1 cellular context compared by ENCODE assay signal in genomic region chr5:81579525-81579924, GRCh38.
TF ChIP-seq lines count a peak whose summit lies in the region.

No MANE protein-coding gene starts in this region.

TF ChIP-seq in SK-N-SH treated with all-trans-retinoic acid at 6 μM for 48 hours, 23 proteins besides CTCF, POLR2A, EP300 and RAD21 (continued from another document):
- TF ChIP-seq PPARA (CRISPR knock-in tag; IDR thresholded peaks at IDR 0.05; ENCODE audit: borderline replicate concordance) (no peak), ZFP30 (CRISPR knock-in tag; IDR thresholded peaks at IDR 0.05) (no peak), ARNTL (CRISPR knock-in tag; IDR thresholded peaks at IDR 0.05; ENCODE audit: borderline replicate concordance, low read depth) (no peak), TCF4 (CRISPR knock-in tag; IDR thresholded peaks at IDR 0.05; ENCODE audit: borderline replicate concordance) (peak; percentile 72; the same call in 1 of the 2 replicates), SNAI2 (CRISPR knock-in tag; IDR thresholded peaks at IDR 0.05) (no peak), GLIS3 (CRISPR knock-in tag; IDR thresholded peaks at IDR 0.05) (no peak), CSDC2 (CRISPR knock-in tag; IDR thresholded peaks at IDR 0.05) (no peak)
